In genomic region chr7:81161459-81162075, GRCh38 we compare ENCODE assay signal across 8 cellular contexts.
DNase-seq lines count a peak whose midpoint lies in the region; ATAC-seq, FAIRE-seq and TF ChIP-seq lines count a peak whose summit lies in the region.

No MANE protein-coding gene starts in this region.

- DNase-seq in AG20443 (ENCODE audit: low spot score), result peak; percentile 89
- peak; percentile 80 for DNase-seq in HT1080 (ENCODE audit: low read depth)
- no peak for DNase-seq in SK-N-SH
- DNase-seq in iPS-NIHi11 (ENCODE audit: low spot score), result peak; percentile 38
- no peak for DNase-seq in GM20000 (ENCODE audit: low spot score)
- DNase-seq in GM12892 (ENCODE audit: insufficient read length), result no peak
- DNase-seq in SK-N-DZ (ENCODE audit: low spot score), result no peak

- no peak for FAIRE-seq in GM12892 (lab: Jason Lieb, UNC)

- no peak overlapping the region for H3K4me3 ChIP-seq in SK-N-SH (ENCODE audit: low read depth in 2 of 2, low read length in 1 of 2)

- H3K27me3 ChIP-seq in SK-N-SH (ENCODE audit: insufficient read depth), result no peaks in the 10 kb centered on the region

- no peaks in the 10 kb centered on the region for H3K79me2 ChIP-seq in SK-N-SH (ENCODE audit: insufficient read depth)

- H3K4me1 ChIP-seq in SK-N-SH (ENCODE audit: control insufficient read depth in 1 of 2, insufficient read depth in 2 of 2, low read depth in 1 of 2, low read length in 1 of 2), result peaks cover 0 to 3% of the 10 kb centered on the region in 2 experiments; a peak in 3 of 4 replicates

- CTCF ChIA-PET in SK-N-SH (lab: Yijun Ruan, JAX), result no interaction called here

- H3K9me3 ChIP-seq in SK-N-SH, result no peaks in the 10 kb centered on the region

- H3K9ac ChIP-seq in SK-N-SH, result no peak overlapping the region

- ATAC-seq in HG03039 (IDR thresholded peaks at IDR 0.05; ENCODE audit: unreplicated experiment), result no peak

- H3F3A ChIP-seq in SK-N-SH (replicated peaks; ENCODE audit: insufficient read depth), result peaks cover 28% of the 10 kb centered on the region

- H2AFZ ChIP-seq in SK-N-SH (ENCODE audit: low read depth), result no peak overlapping the region

- 0 out of 2 replicates have a peak overlapping the region, but pooled peaks have one; percentile 11 for H3K4me2 ChIP-seq in SK-N-SH

- POLR2A ChIA-PET in SK-N-SH (lab: Yijun Ruan, JAX), result no interaction called here

- TF ChIP-seq CTCF in SK-N-SH (IDR thresholded peaks at IDR 0.05), result no peak
- no peak for TF ChIP-seq CTCF in GM20000 (IDR thresholded peaks at IDR 0.05; ENCODE audit: extremely low read depth, missing control alignments)

- no peak for TF ChIP-seq POLR2A in GM12892 (IDR thresholded peaks at IDR 0.05; ENCODE audit: low read depth, low read length)

- 54% methylated on average over 6 of the region's 6 CpGs for WGBS in SK-N-SH (ENCODE audit: low lambda C conversion rate)

- no peaks in the 10 kb centered on the region for H3K36me3 ChIP-seq in SK-N-SH (replicated peaks in 1 of 2; ENCODE audit: control insufficient read depth in 1 of 2, insufficient read depth in 2 of 2, low read length in 1 of 2)

- TF ChIP-seq RAD21 in SK-N-SH (IDR thresholded peaks at IDR 0.05; ENCODE audit: low read length), result no peak

- peak; percentile 21 to 93; a peak in 3 of 4 replicates for TF ChIP-seq EP300 in SK-N-SH (IDR thresholded peaks at IDR 0.05; ENCODE audit: borderline replicate concordance in 1 of 2, low read depth in 1 of 2, low read length in 1 of 2)

- H3K9me2 ChIP-seq in SK-N-SH, result no peaks in the 10 kb centered on the region

- H3K27ac ChIP-seq in SK-N-SH (ENCODE audit: low read depth in 2 of 2, low read length in 1 of 2), result peak overlapping the region; percentile 58 to 70; a peak in 3 of 4 replicates

- H4K20me1 ChIP-seq in SK-N-SH (ENCODE audit: insufficient read depth), result no peaks in the 10 kb centered on the region

TF ChIP-seq in SK-N-SH, 30 proteins besides CTCF, POLR2A, EP300 and RAD21:
- TF ChIP-seq FOXJ3 (CRISPR knock-in tag; IDR thresholded peaks at IDR 0.05), result no peak
- peak; percentile 53; the same call in 1 of the 2 replicates for TF ChIP-seq SIN3A (IDR thresholded peaks at IDR 0.05; ENCODE audit: borderline replicate concordance, low read depth, low read length)
- TF ChIP-seq PBX3 (IDR thresholded peaks at IDR 0.05), result peak; percentile 92
- TF ChIP-seq EZH2phosphoT487 (IDR thresholded peaks at IDR 0.05; ENCODE audit: borderline replicate concordance, low read depth), result no peak
- TF ChIP-seq TCF12 (IDR thresholded peaks at IDR 0.05), result peak; percentile 99
- TF ChIP-seq, protein P1, sequence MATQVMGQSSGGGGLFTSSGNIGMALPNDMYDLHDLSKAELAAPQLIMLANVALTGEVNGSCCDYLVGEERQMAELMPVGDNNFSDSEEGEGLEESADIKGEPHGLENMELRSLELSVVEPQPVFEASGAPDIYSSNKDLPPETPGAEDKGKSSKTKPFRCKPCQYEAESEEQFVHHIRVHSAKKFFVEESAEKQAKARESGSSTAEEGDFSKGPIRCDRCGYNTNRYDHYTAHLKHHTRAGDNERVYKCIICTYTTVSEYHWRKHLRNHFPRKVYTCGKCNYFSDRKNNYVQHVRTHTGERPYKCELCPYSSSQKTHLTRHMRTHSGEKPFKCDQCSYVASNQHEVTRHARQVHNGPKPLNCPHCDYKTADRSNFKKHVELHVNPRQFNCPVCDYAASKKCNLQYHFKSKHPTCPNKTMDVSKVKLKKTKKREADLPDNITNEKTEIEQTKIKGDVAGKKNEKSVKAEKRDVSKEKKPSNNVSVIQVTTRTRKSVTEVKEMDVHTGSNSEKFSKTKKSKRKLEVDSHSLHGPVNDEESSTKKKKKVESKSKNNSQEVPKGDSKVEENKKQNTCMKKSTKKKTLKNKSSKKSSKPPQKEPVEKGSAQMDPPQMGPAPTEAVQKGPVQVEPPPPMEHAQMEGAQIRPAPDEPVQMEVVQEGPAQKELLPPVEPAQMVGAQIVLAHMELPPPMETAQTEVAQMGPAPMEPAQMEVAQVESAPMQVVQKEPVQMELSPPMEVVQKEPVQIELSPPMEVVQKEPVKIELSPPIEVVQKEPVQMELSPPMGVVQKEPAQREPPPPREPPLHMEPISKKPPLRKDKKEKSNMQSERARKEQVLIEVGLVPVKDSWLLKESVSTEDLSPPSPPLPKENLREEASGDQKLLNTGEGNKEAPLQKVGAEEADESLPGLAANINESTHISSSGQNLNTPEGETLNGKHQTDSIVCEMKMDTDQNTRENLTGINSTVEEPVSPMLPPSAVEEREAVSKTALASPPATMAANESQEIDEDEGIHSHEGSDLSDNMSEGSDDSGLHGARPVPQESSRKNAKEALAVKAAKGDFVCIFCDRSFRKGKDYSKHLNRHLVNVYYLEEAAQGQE (IDR thresholded peaks at IDR 0.05; ENCODE audit: low read depth, low read length), result peak; percentile 62
- TF ChIP-seq RXRA (IDR thresholded peaks at IDR 0.05; ENCODE audit: borderline replicate concordance, low read depth), result peak; percentile 48; the same call in 1 of the 2 replicates
- peak; percentile 99 for TF ChIP-seq FOSL2 (IDR thresholded peaks at IDR 0.05; ENCODE audit: borderline replicate concordance, low read depth)
- TF ChIP-seq, protein P2, sequence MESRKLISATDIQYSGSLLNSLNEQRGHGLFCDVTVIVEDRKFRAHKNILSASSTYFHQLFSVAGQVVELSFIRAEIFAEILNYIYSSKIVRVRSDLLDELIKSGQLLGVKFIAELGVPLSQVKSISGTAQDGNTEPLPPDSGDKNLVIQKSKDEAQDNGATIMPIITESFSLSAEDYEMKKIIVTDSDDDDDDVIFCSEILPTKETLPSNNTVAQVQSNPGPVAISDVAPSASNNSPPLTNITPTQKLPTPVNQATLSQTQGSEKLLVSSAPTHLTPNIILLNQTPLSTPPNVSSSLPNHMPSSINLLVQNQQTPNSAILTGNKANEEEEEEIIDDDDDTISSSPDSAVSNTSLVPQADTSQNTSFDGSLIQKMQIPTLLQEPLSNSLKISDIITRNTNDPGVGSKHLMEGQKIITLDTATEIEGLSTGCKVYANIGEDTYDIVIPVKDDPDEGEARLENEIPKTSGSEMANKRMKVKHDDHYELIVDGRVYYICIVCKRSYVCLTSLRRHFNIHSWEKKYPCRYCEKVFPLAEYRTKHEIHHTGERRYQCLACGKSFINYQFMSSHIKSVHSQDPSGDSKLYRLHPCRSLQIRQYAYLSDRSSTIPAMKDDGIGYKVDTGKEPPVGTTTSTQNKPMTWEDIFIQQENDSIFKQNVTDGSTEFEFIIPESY (IDR thresholded peaks at IDR 0.05; ENCODE audit: borderline replicate concordance, low read depth), result 0 out of 2 replicates have a peak, but pooled peaks have one; percentile 45
- TF ChIP-seq YY1 (IDR thresholded peaks at IDR 0.05; ENCODE audit: low read depth), result peak; percentile 57; the same call in 1 of the 2 replicates
- peak; percentile 85 for TF ChIP-seq POLR2AphosphoS5 (IDR thresholded peaks at IDR 0.05; ENCODE audit: low read depth, low read length)
- no peak; the same call in 1 of the 2 replicates for TF ChIP-seq TAF1 (IDR thresholded peaks at IDR 0.05; ENCODE audit: borderline replicate concordance, low read depth, low read length)
- TF ChIP-seq NFIC (IDR thresholded peaks at IDR 0.05; ENCODE audit: borderline replicate concordance), result peak; percentile 92
- TF ChIP-seq, protein P3, sequence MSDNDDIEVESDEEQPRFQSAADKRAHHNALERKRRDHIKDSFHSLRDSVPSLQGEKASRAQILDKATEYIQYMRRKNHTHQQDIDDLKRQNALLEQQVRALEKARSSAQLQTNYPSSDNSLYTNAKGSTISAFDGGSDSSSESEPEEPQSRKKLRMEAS (IDR thresholded peaks at IDR 0.05; ENCODE audit: low read depth), result peak; percentile 77; the same call in 1 of the 2 replicates
- TF ChIP-seq MXI1 (IDR thresholded peaks at IDR 0.05; ENCODE audit: low read depth, low read length), result no peak
- TF ChIP-seq FOXM1 (IDR thresholded peaks at IDR 0.05; ENCODE audit: low read depth), result peak; percentile 70; the same call in 1 of the 2 replicates
- TF ChIP-seq RCOR1 (IDR thresholded peaks at IDR 0.05; ENCODE audit: low read length), result peak; percentile 30; the same call in 1 of the 2 replicates
- no peak for TF ChIP-seq GATA2 (CRISPR knock-in tag; IDR thresholded peaks at IDR 0.05)
- TF ChIP-seq USF2 (IDR thresholded peaks at IDR 0.05; ENCODE audit: borderline replicate concordance, low read depth, low read length), result no peak
- TF ChIP-seq CHD2 (IDR thresholded peaks at IDR 0.05; ENCODE audit: low read length, partially characterized antibody), result no peak
- TF ChIP-seq NRF1 (IDR thresholded peaks at IDR 0.05; ENCODE audit: low read depth, low read length), result no peak
- TF ChIP-seq ELF1 (IDR thresholded peaks at IDR 0.05), result no peak
- TF ChIP-seq, protein P4, sequence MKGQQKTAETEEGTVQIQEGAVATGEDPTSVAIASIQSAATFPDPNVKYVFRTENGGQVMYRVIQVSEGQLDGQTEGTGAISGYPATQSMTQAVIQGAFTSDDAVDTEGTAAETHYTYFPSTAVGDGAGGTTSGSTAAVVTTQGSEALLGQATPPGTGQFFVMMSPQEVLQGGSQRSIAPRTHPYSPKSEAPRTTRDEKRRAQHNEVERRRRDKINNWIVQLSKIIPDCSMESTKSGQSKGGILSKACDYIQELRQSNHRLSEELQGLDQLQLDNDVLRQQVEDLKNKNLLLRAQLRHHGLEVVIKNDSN (IDR thresholded peaks at IDR 0.05; ENCODE audit: borderline replicate concordance, low read depth), result peak; percentile 53; the same call in 1 of the 2 replicates
- peak; percentile 62; the same call in 1 of the 2 replicates for TF ChIP-seq MEF2A (IDR thresholded peaks at IDR 0.05; ENCODE audit: borderline replicate concordance, low read depth)
- TF ChIP-seq JUND (IDR thresholded peaks at IDR 0.05), result peak; percentile 98

Comparison
In these comparisons a context has a peak if more than half of its experiments do, and no peak if none do; other contexts are left out.
1. DNase-seq: peak in AG20443 (single experiment), HT1080 (single experiment) and iPS-NIHi11 (single experiment); none in SK-N-SH (single experiment), GM20000 (single experiment), GM12892 (single experiment) and SK-N-DZ (single experiment).